Comparison of ENCODE assay signal across 19 cellular contexts in genomic region chr2:217297096-217297495, GRCh38.
DNase-seq lines count a peak whose midpoint lies in the region; ATAC-seq, FAIRE-seq and TF ChIP-seq lines count a peak whose summit lies in the region.
"Had no signal": no experiment of that assay in that cellular context is flagged by ENCODE, and none has a peak within 500 bp of the region (broad histone marks: within the 10 kb centered on the region; RNA-seq: fewer than 3 reads in every experiment).

No MANE protein-coding gene starts in this region.

- WGBS in HepG2 (ENCODE audit: low lambda C conversion rate): 11% methylated on average over 2 of the region's 2 CpGs
- 71% methylated on average over 2 of the region's 2 CpGs for WGBS in right lobe of liver (ENCODE audit: insufficient coverage, low coverage, low lambda C conversion rate, missing lambda C conversion rate)

- H3K36me3 ChIP-seq in HepG2 (replicated peaks in 1 of 2; ENCODE audit: control insufficient read depth in 1 of 2, insufficient read depth in 2 of 2, low read length in 2 of 2): no peaks in the 10 kb centered on the region
- H3K36me3 ChIP-seq in right lobe of liver: no peaks in the 10 kb centered on the region
- no peaks in the 10 kb centered on the region for H3K36me3 ChIP-seq in astrocyte (ENCODE audit: insufficient read depth, low read length)
- H3K36me3 ChIP-seq: BE2C, HAP-1 had no signal

- no peak overlapping the region for H2AFZ ChIP-seq in HepG2 (ENCODE audit: low read length)
- no peak overlapping the region for H2AFZ ChIP-seq in astrocyte (ENCODE audit: low read depth, low read length)
- H2AFZ ChIP-seq: GM23248 had no signal

- CTCF ChIA-PET in HepG2 (lab: Yijun Ruan, JAX; ENCODE audit: low intra/inter-chr PET ratio, low total read pairs): no interaction called here

- H3K27ac ChIP-seq in HepG2 (ENCODE audit: extremely low read length, insufficient read depth, low read length): no peak overlapping the region
- H3K27ac ChIP-seq in right lobe of liver: no peak overlapping the region
- no peak overlapping the region for H3K27ac ChIP-seq in astrocyte (ENCODE audit: low read depth, low read length)
- H3K27ac ChIP-seq: GM23248 had no signal

- no peak for TF ChIP-seq POLR2A in HepG2 (IDR thresholded peaks at IDR 0.05; ENCODE audit: insufficient read depth in 1 of 2, low read depth in 2 of 2, low read length in 2 of 2)
- TF ChIP-seq POLR2A in right lobe of liver (IDR thresholded peaks at IDR 0.05): no peak

- TF ChIP-seq RAD21 in HepG2 (CRISPR knock-in tag; IDR thresholded peaks at IDR 0.05): no peak

- H3K27me3 Mint-ChIP-seq in astrocyte (ENCODE audit: low read depth, unreplicated experiment): no peaks in the 10 kb centered on the region
- H3K27me3 Mint-ChIP-seq: CD4-positive, CD25-positive, alpha-beta regulatory T cell had no signal

- H3K27me3 ChIP-seq in HepG2 (ENCODE audit: control insufficient read depth in 1 of 2, insufficient read depth in 2 of 2, low read length in 2 of 2) (peaks cover 0 to 13% of the 10 kb centered on the region in 2 experiments; a peak in 3 of 5 replicates), right lobe of liver (no peaks in the 10 kb centered on the region), astrocyte (ENCODE audit: insufficient read depth, low read length) (no peaks in the 10 kb centered on the region)
- H3K27me3 ChIP-seq: BE2C had no signal

- H3K4me2 ChIP-seq in HepG2 (ENCODE audit: low read depth, low read length) (no peak overlapping the region), astrocyte (ENCODE audit: low read length) (no peak overlapping the region)

- in situ Hi-C loops in HepG2 (cut with HindIII; ENCODE audit: extremely low pct_ligation_motif_present, low pct_unique_long_range_greater_than_20kb): no loop called here

- no peak for DNase-seq in HepG2 (ENCODE audit: low spot score)
- no peak for DNase-seq in right lobe of liver
- peak; percentile 36 for DNase-seq in OCI-M1 (lab: John Stamatoyannopoulos, UW)
- no peak for DNase-seq in astrocyte (ENCODE audit: low read depth)
- DNase-seq in DMS153 (lab: John Stamatoyannopoulos, UW): no peak
- DNase-seq: ACHN; BE2C; C1 segment of cervical spinal cord; CD4-positive, CD25-positive, alpha-beta regulatory T cell; CD8-positive, alpha-beta memory T cell; COR-L47; DMS 273 treated with DMSO at 0.1 percent for 48 hours; DMS79 treated with DMSO at 0.1 percent for 48 hours; GF-D8; GM23248 had no signal

- no peak overlapping the region for H3K27ac Mint-ChIP-seq in astrocyte (ENCODE audit: unreplicated experiment)
- H3K27ac Mint-ChIP-seq: CD4-positive, CD25-positive, alpha-beta regulatory T cell; CD8-positive, alpha-beta memory T cell had no signal

- peaks cover 5% of the 10 kb centered on the region for H3K9me3 Mint-ChIP-seq in astrocyte (ENCODE audit: unreplicated experiment)

- no peak for FAIRE-seq in HepG2 (lab: Jason Lieb, UNC)
- peak; percentile 50 for FAIRE-seq in astrocyte (lab: Jason Lieb, UNC)
- FAIRE-seq: A204.1 had no signal

- BruUV-seq in HepG2 (replicated peaks; lab: Mats Ljungman, UMichigan): no TSS peak

- ATAC-seq in HepG2 (no peak), right lobe of liver (no peak), GM18867 (IDR thresholded peaks at IDR 0.05; ENCODE audit: unreplicated experiment) (no peak), GM18868 (IDR thresholded peaks at IDR 0.05; ENCODE audit: unreplicated experiment) (no peak)

- H3K4me1 ChIP-seq in HepG2 (ENCODE audit: insufficient read depth, low read length) (no peaks in the 10 kb centered on the region), right lobe of liver (peaks cover 0 to 10% (median 0%) of the 10 kb centered on the region in 4 donors), astrocyte (ENCODE audit: insufficient read depth, low read length) (no peaks in the 10 kb centered on the region)
- H3K4me1 ChIP-seq: BE2C had no signal

- TF ChIP-seq CTCF in HepG2 (CRISPR knock-in tag; IDR thresholded peaks at IDR 0.05) (no peak), right lobe of liver (IDR thresholded peaks at IDR 0.05) (no peak), astrocyte (IDR thresholded peaks at IDR 0.05; ENCODE audit: insufficient read depth, low read depth, low read length) (no peak)

- H3K9ac ChIP-seq in HepG2 (ENCODE audit: insufficient read depth, low read depth, low read length) (no peak overlapping the region), astrocyte (ENCODE audit: low read length) (no peak overlapping the region)
- H3K9ac ChIP-seq: GM23248 had no signal

- H3K4me1 Mint-ChIP-seq in astrocyte (ENCODE audit: low read depth, unreplicated experiment): peaks cover 3% of the 10 kb centered on the region
- H3K4me1 Mint-ChIP-seq: CD4-positive, CD25-positive, alpha-beta regulatory T cell; CD8-positive, alpha-beta memory T cell had no signal

- H3K9me3 ChIP-seq in HepG2 (ENCODE audit: low read length): peaks cover 8% of the 10 kb centered on the region
- no peaks in the 10 kb centered on the region for H3K9me3 ChIP-seq in right lobe of liver
- H3K9me3 ChIP-seq in astrocyte (ENCODE audit: insufficient read depth, low read depth, low read length): no peaks in the 10 kb centered on the region
- H3K9me3 ChIP-seq: BE2C, HAP-1 had no signal

- POLR2A ChIA-PET in HepG2 (lab: Yijun Ruan, JAX): no interaction called here

- no peak for TF ChIP-seq EP300 in HepG2 (IDR thresholded peaks at IDR 0.05; ENCODE audit: low read depth in 2 of 2, low read length in 2 of 2)
- no peak for TF ChIP-seq EP300 in HepG2 (CRISPR knock-in tag; IDR thresholded peaks at IDR 0.05; ENCODE audit: borderline replicate concordance)

- intact Hi-C loops in HepG2 (cut with micrococcal nuclease; ENCODE audit: unreplicated experiment) (no loop called here), right lobe of liver (cut with DNase I) (no loop called here)

- H3K4me3 Mint-ChIP-seq in astrocyte (ENCODE audit: unreplicated experiment): no peak overlapping the region
- H3K4me3 Mint-ChIP-seq: CD4-positive, CD25-positive, alpha-beta regulatory T cell; CD8-positive, alpha-beta memory T cell had no signal

- no peaks in the 10 kb centered on the region for H4K20me1 ChIP-seq in HepG2 (ENCODE audit: insufficient read depth, low read length)
- no peaks in the 10 kb centered on the region for H4K20me1 ChIP-seq in astrocyte (ENCODE audit: insufficient read depth, low read length)

- no peak overlapping the region for H3K4me3 ChIP-seq in HepG2 (replicated peaks in 1 of 3; ENCODE audit: insufficient read depth in 1 of 3, low read depth in 2 of 3, low read length in 3 of 3)
- H3K4me3 ChIP-seq in right lobe of liver: no peak overlapping the region
- H3K4me3 ChIP-seq in astrocyte (ENCODE audit: insufficient read depth, low read depth, low read length): no peak overlapping the region
- H3K4me3 ChIP-seq: GM23248, HAP-1 had no signal

- H3K79me2 ChIP-seq in HepG2 (ENCODE audit: insufficient read depth, low read length) (no peaks in the 10 kb centered on the region), astrocyte (ENCODE audit: insufficient read depth, low read length) (no peaks in the 10 kb centered on the region)

- H3K36me3 Mint-ChIP-seq in astrocyte (ENCODE audit: low read depth, unreplicated experiment): no peaks in the 10 kb centered on the region
- H3K36me3 Mint-ChIP-seq: CD4-positive, CD25-positive, alpha-beta regulatory T cell had no signal

TF ChIP-seq in HepG2, 621 proteins besides CTCF, POLR2A, EP300 and RAD21:
- TF ChIP-seq ATF2 (CRISPR knock-in tag; IDR thresholded peaks at IDR 0.05): no peak
- peak; percentile 96 for TF ChIP-seq ZNF317 (CRISPR knock-in tag; IDR thresholded peaks at IDR 0.05)
- TF ChIP-seq ZNF678 (CRISPR knock-in tag; IDR thresholded peaks at IDR 0.05): no peak
